Comparison of ENCODE assay signal across 25 cellular contexts in the genomic region with DNA sequence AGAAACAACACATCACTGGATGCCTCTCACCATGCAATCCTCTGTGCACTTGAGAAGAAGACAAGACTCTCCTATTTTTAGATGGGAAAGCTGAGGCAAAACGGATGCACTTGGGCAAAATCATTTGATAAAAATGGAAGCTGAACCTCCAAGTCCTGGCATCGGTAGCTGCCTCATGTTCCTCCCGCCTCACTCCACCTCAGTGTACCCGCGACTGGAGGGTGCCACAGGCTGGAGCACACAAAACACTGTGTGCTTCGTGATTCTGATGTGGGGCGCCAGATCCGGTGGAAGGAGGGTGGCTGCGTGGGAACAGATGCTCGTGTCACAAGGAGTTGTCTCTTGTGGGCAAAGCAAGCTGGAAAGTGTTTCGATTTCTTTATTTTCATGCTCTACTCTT. TPM values are rescaled to one million over a fixed set of nuclear protein-coding genes. Genes with fewer than 3 reads are reported as not detected.
"Had no signal": no experiment of that assay in that cellular context is flagged by ENCODE, and none has a peak within 500 bp of the region (broad histone marks: within the 10 kb centered on the region; RNA-seq: fewer than 3 reads in every experiment).

No MANE protein-coding gene starts in this region.

- H3K4me3 ChIP-seq: cardiac muscle cell, left lung, SJCRH30, suprapubic skin, upper lobe of left lung had no signal

- DNase-seq: activated CD4-positive, alpha-beta T cell treated with anti-CD3 and anti-CD28 coated beads for 1 hour; activated CD4-positive, alpha-beta T cell treated with anti-CD3 and anti-CD28 coated beads, Interleukin-2, amount 50 U/mL, for 1 hour; activated T-cell treated with anti-CD3 and anti-CD28 coated beads, Interleukin-2, amount 50 U/mL, for 1 hour; effector CD8-positive, alpha-beta T cell; erythroblast; kidney; midbrain; nucleus accumbens; stimulated activated CD4-positive, alpha-beta T cell treated with anti-CD3 and anti-CD28 coated beads, Interleukin-1b, Interleukin-23, amount 100 ng/mL, for 48 hours; stimulated activated naive CD8-positive, alpha-beta T cell treated with anti-CD3 and anti-CD28 coated beads, Interleukin-15, amount 100 ng/mL, for 72 hours; T-helper 9 cell had no signal

- ATAC-seq: activated T-helper 17 cell treated with anti-CD3 and anti-CD28 coated beads, Interleukin-2, amount 50 U/mL, for 72 hours; left lung; stimulated activated effector memory CD8-positive, alpha-beta T cell treated with anti-CD3 and anti-CD28 coated beads, Interleukin-12 subunit alpha, Interleukin-12 subunit beta, amount 100 ng/mL, for 72 hours; stimulated activated naive CD8-positive, alpha-beta T cell treated with anti-CD3 and anti-CD28 coated beads, Interleukin-15, amount 100 ng/mL, for 72 hours had no signal

- H3K36me3 ChIP-seq: cardiac muscle cell, left lung, SJCRH30, suprapubic skin, upper lobe of left lung had no signal

- H3K9me3 ChIP-seq: left lung, SJCRH30, suprapubic skin, upper lobe of left lung had no signal

- H3K27me3 ChIP-seq: cardiac muscle cell, foreskin keratinocyte, left lung, SJCRH30, suprapubic skin, upper lobe of left lung had no signal

- H3K4me1 ChIP-seq: left lung, upper lobe of left lung had no signal

- H3K27ac ChIP-seq: cardiac muscle cell, foreskin keratinocyte, left lung, SJCRH30, suprapubic skin, upper lobe of left lung had no signal

RNA-seq across cellular contexts. Expression of gene TAS2R41, which starts 41.3 kb away (rescaled TPM):
- total RNA-seq: activated T-helper 17 cell treated with anti-CD3 and anti-CD28 coated beads, Interleukin-2, amount 50 U/mL, for 72 hours; cardiac muscle cell; fibroblast of lung; foreskin keratinocyte; glomerular endothelial cell; kidney; left lung; lung microvascular endothelial cell; progenitor cell of endocrine pancreas; SJCRH30; suprapubic skin; T-helper 1 cell treated with Interleukin-12 subunit alpha and Interleukin-12 subunit beta and Interleukin-4 antibody, amounts not matched to agents 30 ng/mL and 1 ng/mL, for 36 hours had no signal
- polyA plus RNA-seq: cardiac muscle cell, fibroblast of lung, foreskin keratinocyte, neural cell had no signal

RNA-seq across cellular contexts. Expression of gene CTAGE15, which starts 52.7 kb away (rescaled TPM):
- total RNA-seq: glomerular endothelial cell, lung microvascular endothelial cell, SJCRH30 had no signal
- polyA plus RNA-seq: cardiac muscle cell, fibroblast of lung, neural cell had no signal
